13 cellular contexts compared by ENCODE assay signal in the genomic region with DNA sequence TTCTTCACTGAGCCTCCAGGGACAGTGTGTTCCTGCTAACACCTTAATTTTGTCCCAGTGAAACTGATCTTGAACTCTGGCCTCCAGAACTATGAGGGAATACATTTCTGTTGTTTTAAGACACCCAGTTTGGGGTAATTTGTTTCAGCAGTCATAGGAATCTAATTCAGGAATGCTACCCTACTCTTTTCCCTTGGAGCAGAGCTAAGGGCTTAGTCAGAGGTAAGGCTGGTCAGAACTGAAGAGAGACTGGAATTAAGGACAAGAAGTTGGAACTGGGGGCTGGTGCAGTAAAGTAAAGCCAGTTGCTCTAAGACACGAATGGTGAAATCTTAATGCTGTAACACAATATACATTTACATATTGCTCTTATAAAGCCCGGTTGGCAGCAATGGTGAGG.
"Had no signal": no experiment of that assay in that cellular context is flagged by ENCODE, and none has a peak within 500 bp of the region (broad histone marks: within the 10 kb centered on the region; RNA-seq: fewer than 3 reads in every experiment).

No MANE protein-coding gene starts in this region.

- H3K27me3 Mint-ChIP-seq: activated T-cell treated with anti-CD3 and anti-CD28 coated beads, Interleukin-2, amount 50 U/mL, for 24 hours; central memory CD8-positive, alpha-beta T cell had no signal

- H3K9me3 Mint-ChIP-seq: activated naive CD4-positive, alpha-beta T cell treated with anti-CD3 and anti-CD28 coated beads, Interleukin-2, amount 50 U/mL, for 24 hours; central memory CD8-positive, alpha-beta T cell; stimulated activated effector memory CD8-positive, alpha-beta T cell treated with anti-CD3 and anti-CD28 coated beads, Interleukin-12 subunit alpha, Interleukin-12 subunit beta, amount 100 ng/mL, for 72 hours had no signal

- H3K27ac Mint-ChIP-seq: activated naive CD4-positive, alpha-beta T cell treated with anti-CD3 and anti-CD28 coated beads, Interleukin-2, amount 50 U/mL, for 24 hours; activated T-cell treated with anti-CD3 and anti-CD28 coated beads, Interleukin-2, amount 50 U/mL, for 24 hours; mesothelial cell of epicardium; stimulated activated effector memory CD8-positive, alpha-beta T cell treated with anti-CD3 and anti-CD28 coated beads, Interleukin-12 subunit alpha, Interleukin-12 subunit beta, amount 100 ng/mL, for 72 hours had no signal

- H3K9me3 ChIP-seq: gastrocnemius medialis, lower lobe of right lung, thoracic aorta, upper lobe of right lung had no signal

- H3K4me3 Mint-ChIP-seq: activated naive CD4-positive, alpha-beta T cell treated with anti-CD3 and anti-CD28 coated beads, Interleukin-2, amount 50 U/mL, for 24 hours; activated T-cell treated with anti-CD3 and anti-CD28 coated beads, Interleukin-2, amount 50 U/mL, for 24 hours; central memory CD8-positive, alpha-beta T cell; mesothelial cell of epicardium; stimulated activated effector memory CD8-positive, alpha-beta T cell treated with anti-CD3 and anti-CD28 coated beads, Interleukin-12 subunit alpha, Interleukin-12 subunit beta, amount 100 ng/mL, for 72 hours had no signal

- DNase-seq: activated CD4-positive, alpha-beta T cell treated with anti-CD3 and anti-CD28 coated beads, Interleukin-2, amount 50 U/mL, for 1 hour; activated T-cell treated with anti-CD3 and anti-CD28 coated beads, Interleukin-2, amount 50 U/mL, for 24 hours; gastrocnemius medialis; heart right ventricle; left colon; lower lobe of right lung; upper lobe of right lung had no signal

- H3K36me3 ChIP-seq: gastrocnemius medialis, heart right ventricle, lower lobe of right lung, thoracic aorta, upper lobe of right lung had no signal

- H3K4me1 Mint-ChIP-seq: activated naive CD4-positive, alpha-beta T cell treated with anti-CD3 and anti-CD28 coated beads, Interleukin-2, amount 50 U/mL, for 24 hours; central memory CD8-positive, alpha-beta T cell; stimulated activated effector memory CD8-positive, alpha-beta T cell treated with anti-CD3 and anti-CD28 coated beads, Interleukin-12 subunit alpha, Interleukin-12 subunit beta, amount 100 ng/mL, for 72 hours had no signal

- H3K36me3 Mint-ChIP-seq: activated naive CD4-positive, alpha-beta T cell treated with anti-CD3 and anti-CD28 coated beads, Interleukin-2, amount 50 U/mL, for 24 hours; mesothelial cell of epicardium; stimulated activated effector memory CD8-positive, alpha-beta T cell treated with anti-CD3 and anti-CD28 coated beads, Interleukin-12 subunit alpha, Interleukin-12 subunit beta, amount 100 ng/mL, for 72 hours had no signal

- H3K27me3 ChIP-seq: gastrocnemius medialis, upper lobe of right lung had no signal

- H3K4me3 ChIP-seq: coronary artery, gastrocnemius medialis, heart right ventricle, lower lobe of right lung, thoracic aorta, upper lobe of right lung had no signal

- H3K4me1 ChIP-seq: upper lobe of right lung had no signal

- H3K27ac ChIP-seq: coronary artery, gastrocnemius medialis, heart right ventricle, lower lobe of right lung, thoracic aorta, upper lobe of right lung had no signal
